Comparison of ENCODE assay signal across 2 cellular contexts in genomic region chr5:150154618-150155134, GRCh38.
TF ChIP-seq lines count a peak whose summit lies in the region.

No MANE protein-coding gene starts in this region.

TF ChIP-seq in IMR-90, 13 proteins besides CTCF, POLR2A, EP300 and RAD21:
- TF ChIP-seq USF2 (IDR thresholded peaks at IDR 0.05; ENCODE audit: low read depth, low read length) (no peak), MXI1 (IDR thresholded peaks at IDR 0.05; ENCODE audit: borderline replicate concordance, low read depth, low read length) (0 out of 2 replicates have a peak, but pooled peaks have one; percentile 3)

TF ChIP-seq in H1, 55 proteins besides CTCF, POLR2A, EP300 and RAD21:
- TF ChIP-seq MAX (IDR thresholded peaks at IDR 0.05) (no peak), CBX8 (IDR thresholded peaks at IDR 0.05; ENCODE audit: borderline replicate concordance, low read depth, low read length) (no peak), GTF2F1 (IDR thresholded peaks at IDR 0.05; ENCODE audit: borderline replicate concordance, low read depth, low read length) (no peak), CHD7 (IDR thresholded peaks at IDR 0.05; ENCODE audit: insufficient replicate concordance, low read length) (no peak), BRCA1 (IDR thresholded peaks at IDR 0.05; ENCODE audit: low read depth, low read length) (no peak), CREB1 (IDR thresholded peaks at IDR 0.05) (no peak), HDAC6 (IDR thresholded peaks at IDR 0.05; ENCODE audit: low read depth, low read length) (no peak), KDM4A (IDR thresholded peaks at IDR 0.05; ENCODE audit: low read depth, low read length, severe bottlenecking) (no peak), TAF7 (optimal IDR thresholded peaks at IDR 0.05; ENCODE audit: borderline replicate concordance, low read depth, low read length) (no peak), EGR1 (IDR thresholded peaks at IDR 0.05; ENCODE audit: borderline replicate concordance, low read depth, low read length) (no peak), SIN3A (conservative IDR thresholded peaks at IDR 0.05 in 1 of 2, IDR thresholded peaks at IDR 0.05 in 1 of 2; ENCODE audit: low read depth in 1 of 2, low read length in 2 of 2) (no peak), POU5F1 (IDR thresholded peaks at IDR 0.05; ENCODE audit: low read depth, low read length) (no peak), USF2 (IDR thresholded peaks at IDR 0.05; ENCODE audit: low read length) (no peak), TBP (IDR thresholded peaks at IDR 0.05; ENCODE audit: low read depth, low read length) (no peak), ASH2L (IDR thresholded peaks at IDR 0.05; ENCODE audit: low read length) (no peak), HDAC2 (IDR thresholded peaks at IDR 0.05; ENCODE audit: borderline replicate concordance in 1 of 2, low read depth in 2 of 2, low read length in 2 of 2) (no peak), CHD2 (IDR thresholded peaks at IDR 0.05; ENCODE audit: low read length) (no peak), KDM1A (IDR thresholded peaks at IDR 0.05; ENCODE audit: borderline replicate concordance, low read length) (no peak), JUND (IDR thresholded peaks at IDR 0.05; ENCODE audit: low read length) (no peak), NANOG (IDR thresholded peaks at IDR 0.05; ENCODE audit: insufficient read depth, low read depth, low read length, poor library complexity, severe bottlenecking) (no peak)
